Comparison of ENCODE assay signal across 9 cellular contexts in the genomic region with DNA sequence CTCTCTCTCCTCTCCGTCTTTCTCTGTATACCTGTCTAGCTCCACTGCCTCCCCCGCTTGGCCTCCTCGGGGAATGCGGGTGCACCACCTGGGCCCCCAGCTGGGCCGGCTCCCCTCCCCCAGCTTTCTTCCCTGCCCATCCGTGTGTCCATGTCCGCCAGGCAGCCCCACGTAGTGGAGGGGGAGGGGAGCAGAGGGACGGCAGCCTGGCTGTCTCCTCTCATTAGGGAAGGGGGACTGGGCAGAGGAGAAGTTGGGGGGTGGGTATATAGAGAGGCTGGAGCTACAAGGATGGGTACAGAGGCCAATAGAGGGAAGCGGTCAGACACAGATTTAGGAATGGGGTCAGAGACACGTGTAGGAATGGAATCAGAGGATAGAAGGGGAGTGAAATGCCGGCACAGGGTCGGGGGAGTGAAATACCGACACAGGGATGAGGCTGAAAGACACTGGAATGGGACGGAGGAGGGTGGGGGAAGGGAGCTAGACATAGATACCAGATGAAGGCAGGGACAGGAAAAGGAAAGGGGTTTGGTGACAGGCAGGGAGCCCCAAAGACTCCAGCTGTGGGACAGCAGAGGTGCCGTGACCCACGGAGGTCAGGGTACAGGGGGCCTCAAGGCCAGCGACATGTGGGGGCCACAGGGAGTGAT. TPM values are rescaled to one million over a fixed set of nuclear protein-coding genes. Genes with fewer than 3 reads are reported as not detected.
DNase-seq lines count a peak whose midpoint lies in the region; ATAC-seq and TF ChIP-seq lines count a peak whose summit lies in the region.
"Had no signal": no experiment of that assay in that cellular context is flagged by ENCODE, and none has a peak within 500 bp of the region (broad histone marks: within the 10 kb centered on the region; RNA-seq: fewer than 3 reads in every experiment).

No MANE protein-coding gene starts in this region.

- H4K20me1 ChIP-seq in HCT116 (ENCODE audit: insufficient read depth) (no peaks in the 10 kb centered on the region), smooth muscle cell (ENCODE audit: low read depth) (peaks cover 72% of the 10 kb centered on the region)

- H3F3A ChIP-seq in smooth muscle cell (ENCODE audit: low read depth) = peaks cover 15% of the 10 kb centered on the region

- H3K4me3 ChIP-seq in HCT116 (replicated peaks in 1 of 2; ENCODE audit: low read depth in 1 of 2, low read length in 2 of 2) (0 out of 4 replicates have a peak overlapping the region, but pooled peaks of 1 of the 2 experiments have one; percentile 6), breast epithelium (peak overlapping the region; percentile 96 to 100 (median 99)), kidney epithelial cell (ENCODE audit: low read depth, low read length) (peak overlapping the region; percentile 83), smooth muscle cell (peak overlapping the region; percentile 98)

- CTCF ChIA-PET in HCT116 (lab: Charles Lee) = no interaction called here

- no peak for ATAC-seq in HCT116
- no peak for ATAC-seq in GM21390 (IDR thresholded peaks at IDR 0.05; ENCODE audit: unreplicated experiment)

- TF ChIP-seq POLR2A in HCT116 (IDR thresholded peaks at IDR 0.05; ENCODE audit: borderline replicate concordance, extremely low read depth, insufficient read depth, insufficient read length) (no peak), breast epithelium (IDR thresholded peaks at IDR 0.05) (no peak)

- no peaks in the 10 kb centered on the region; a peak in 1 of 4 replicates for H3K36me3 ChIP-seq in HCT116 (ENCODE audit: control insufficient read depth in 1 of 2, insufficient read depth in 2 of 2, low read length in 2 of 2)
- no peaks in the 10 kb centered on the region for H3K36me3 ChIP-seq in breast epithelium
- H3K36me3 ChIP-seq in kidney epithelial cell (ENCODE audit: control insufficient read depth, insufficient read depth, low read length) = peaks cover 2% of the 10 kb centered on the region
- no peaks in the 10 kb centered on the region for H3K36me3 ChIP-seq in smooth muscle cell (ENCODE audit: low read depth)

- H3K27ac ChIP-seq in HCT116 (ENCODE audit: low read depth, low read length) = no peak overlapping the region; the same call in 1 of the 2 replicates
- H3K27ac ChIP-seq in breast epithelium = peak overlapping the region; percentile 100
- peak overlapping the region; percentile 97 for H3K27ac ChIP-seq in smooth muscle cell (ENCODE audit: low read depth)

- H3K9me3 ChIP-seq in HCT116 (ENCODE audit: control insufficient read depth in 1 of 2, insufficient read depth in 1 of 2, low read depth in 1 of 2, low read length in 2 of 2) (no peaks in the 10 kb centered on the region), breast epithelium (no peaks in the 10 kb centered on the region), smooth muscle cell (replicated peaks; ENCODE audit: low read depth) (no peaks in the 10 kb centered on the region)

- POLR2A ChIA-PET in HCT116 (lab: Charles Lee) = interaction anchor here (1.0 kb wide), 1 partner anchor 41 kb away, joined by 4 read pairs; the partner anchor contains the start of gene TOMM40

- peak overlapping the region; percentile 97 for H3K4me2 ChIP-seq in HCT116 (ENCODE audit: low read length)
- peak overlapping the region; percentile 95 for H3K4me2 ChIP-seq in smooth muscle cell

- H3K4me1 ChIP-seq in HCT116 (ENCODE audit: control insufficient read depth in 1 of 2, insufficient read depth in 2 of 2, low read length in 2 of 2) = peaks cover 14 to 42% of the 10 kb centered on the region in 2 experiments
- peaks cover 7 to 11% of the 10 kb centered on the region in 2 donors for H3K4me1 ChIP-seq in breast epithelium
- peaks cover 13% of the 10 kb centered on the region for H3K4me1 ChIP-seq in smooth muscle cell (ENCODE audit: low read depth)

- no peak for DNase-seq in HCT116 (ENCODE audit: low read depth, low spot score)
- no peak for DNase-seq in breast epithelium (ENCODE audit: low spot score in 2 of 2)
- no peak for DNase-seq in kidney epithelial cell (ENCODE audit: low read depth)
- DNase-seq in smooth muscle cell (lab: John Stamatoyannopoulos, UW; ENCODE audit: unreplicated experiment) = no peak
- no peak for DNase-seq in NCI-H187 treated with DMSO at 0.1 percent for 48 hours (lab: John Stamatoyannopoulos, UW)
- no peak for DNase-seq in NCI-H2107 (lab: John Stamatoyannopoulos, UW)
- DNase-seq in NCI-H146 treated with DMSO at 0.1 percent for 48 hours (lab: John Stamatoyannopoulos, UW; ENCODE audit: unreplicated experiment) = no peak
- DNase-seq: activated CD8-positive, alpha-beta memory T cell treated with anti-CD3 and anti-CD28 coated beads, Interleukin-2, amount 50 U/mL, for 4 hours had no signal

- TF ChIP-seq CTCF in HCT116 (IDR thresholded peaks at IDR 0.05 in 2 of 3, conservative IDR thresholded peaks at IDR 0.05 in 1 of 3; ENCODE audit: borderline replicate concordance in 1 of 3, insufficient read depth in 1 of 3, low read depth in 2 of 3, low read length in 2 of 3) (no peak), breast epithelium (IDR thresholded peaks at IDR 0.05) (no peak), kidney epithelial cell (IDR thresholded peaks at IDR 0.05; ENCODE audit: insufficient read depth, low read length, poor library complexity, severe bottlenecking) (no peak), smooth muscle cell (IDR thresholded peaks at IDR 0.05; ENCODE audit: borderline replicate concordance, insufficient read depth, poor library complexity, severe bottlenecking) (no peak)

- no peaks in the 10 kb centered on the region for H3K9me2 ChIP-seq in HCT116 (ENCODE audit: insufficient read depth)

- H3K79me2 ChIP-seq in HCT116 (ENCODE audit: insufficient read depth, low read length) (peaks cover 75% of the 10 kb centered on the region), smooth muscle cell (ENCODE audit: low read depth) (peaks cover 66% of the 10 kb centered on the region)

- H3K27me3 ChIP-seq in HCT116 (ENCODE audit: insufficient read depth, low read length) (no peaks in the 10 kb centered on the region), breast epithelium (no peaks in the 10 kb centered on the region), kidney epithelial cell (ENCODE audit: control insufficient read depth, insufficient read depth, low read length) (no peaks in the 10 kb centered on the region), smooth muscle cell (ENCODE audit: low read depth) (no peaks in the 10 kb centered on the region)

- RAD21 ChIA-PET in HCT116 (lab: Charles Lee; ENCODE audit: low non-redundant PET in 1 of 2, low total read pairs in 2 of 2, uncharacterized antibody in 2 of 2, unreplicated experiment in 2 of 2) = no interaction called here

- TF ChIP-seq RAD21 in HCT116 (IDR thresholded peaks at IDR 0.05; ENCODE audit: low read depth) = no peak

- H3K9ac ChIP-seq in HCT116 (ENCODE audit: low read length) (peak overlapping the region; percentile 93), smooth muscle cell (ENCODE audit: low read depth) (peak overlapping the region; percentile 100)

- no TSS peak for BruUV-seq in HCT116 (replicated peaks; lab: Mats Ljungman, UMichigan)

- 6% methylated on average over 18 of the region's 18 CpGs for WGBS in smooth muscle cell (ENCODE audit: low lambda C conversion rate)

- no peak overlapping the region for H2AFZ ChIP-seq in HCT116 (ENCODE audit: low read depth, low read length, poor library complexity, severe bottlenecking)
- H2AFZ ChIP-seq in smooth muscle cell (ENCODE audit: low read depth) = no peak overlapping the region

- intact Hi-C loops in HCT116 (cut with micrococcal nuclease) = loop anchor here (5.0 to 10.0 kb wide), 2 partner anchors 103 to 164 kb away; no protein-coding TSS in a partner anchor
- intact Hi-C loops in breast epithelium (cut with DNase I; ENCODE audit: low total_unique reads) = no loop called here

TF ChIP-seq in HCT116, 20 proteins besides CTCF, POLR2A, EP300 and RAD21 (continues in another document):
- TF ChIP-seq YY1 (IDR thresholded peaks at IDR 0.05; ENCODE audit: extremely low read depth, insufficient replicate concordance, low read depth, low read length) (no peak), MAX (IDR thresholded peaks at IDR 0.05) (no peak)

RNA-seq across cellular contexts. Expression of gene NECTIN2, which starts 2.8 kb away (rescaled TPM):
- 96.3 TPM for total RNA-seq in HCT116 (2021; ENCODE audit: unreplicated experiment)
- 130 and 166 TPM in 2 replicates for polyA plus RNA-seq in HCT116 (2012)
- total RNA-seq in breast epithelium = 100 to 1,000 TPM in 1 of 3 donors, 10 to 100 TPM in 2; 28.0 to 114 (median 86.6) TPM
- 240 and 243 TPM in 2 replicates for total RNA-seq in kidney epithelial cell
- 91.5 and 94.6 TPM in 2 replicates for total RNA-seq in smooth muscle cell
- 160 and 164 TPM in 2 replicates for polyA plus RNA-seq in smooth muscle cell

RNA-seq across cellular contexts. Expression of gene BCAM, which starts 40.0 kb away (rescaled TPM):
- total RNA-seq in HCT116 (2021; ENCODE audit: unreplicated experiment) (78.7 TPM), breast epithelium (100 to 1,000 TPM in 1 of 3 donors, 10 to 100 TPM in 2; 17.1 to 102 (median 75.4) TPM), kidney epithelial cell (27.6 and 29.6 TPM in 2 replicates), smooth muscle cell (1.7 and 5.0 TPM in 2 replicates)
- 64.0 and 72.3 TPM in 2 replicates for polyA plus RNA-seq in HCT116 (2012)
- 1.5 and 6.4 TPM in 2 replicates for polyA plus RNA-seq in smooth muscle cell

RNA-seq across cellular contexts. Expression of gene TOMM40, which starts 42.1 kb away (rescaled TPM):
- total RNA-seq in HCT116 (2021; ENCODE audit: unreplicated experiment) = 178 TPM
- 103 and 112 TPM in 2 replicates for polyA plus RNA-seq in HCT116 (2012)
- 10 to 100 TPM; 32.9 to 48.2 (median 39.7) TPM for total RNA-seq in breast epithelium
- 65.3 and 73.7 TPM in 2 replicates for total RNA-seq in kidney epithelial cell
- 38.7 and 96.0 TPM in 2 replicates for total RNA-seq in smooth muscle cell
- 65.0 and 69.7 TPM in 2 replicates for polyA plus RNA-seq in smooth muscle cell

RNA-seq across cellular contexts. Expression of gene APOE, which starts 56.7 kb away (rescaled TPM):
- total RNA-seq in HCT116 (2021; ENCODE audit: unreplicated experiment) (7.2 TPM), breast epithelium (1,000 to 10,000 TPM in 2 of 3 donors, 100 to 1,000 TPM in 1; 439 to 1,162 (median 1,092) TPM), kidney epithelial cell (89.0 and 98.1 TPM in 2 replicates), smooth muscle cell (228 and 237 TPM in 2 replicates)
- 1.4 and 2.1 TPM in 2 replicates for polyA plus RNA-seq in HCT116 (2012)
- 329 and 458 TPM in 2 replicates for polyA plus RNA-seq in smooth muscle cell
